Comparison of ENCODE assay signal across 18 cellular contexts in genomic region chr1:32056598-32056997, GRCh38. TPM values are rescaled to one million over a fixed set of nuclear protein-coding genes. Genes with fewer than 3 reads are reported as not detected.
DNase-seq lines count a peak whose midpoint lies in the region; ATAC-seq, FAIRE-seq and TF ChIP-seq lines count a peak whose summit lies in the region.
"Had no signal": no experiment of that assay in that cellular context is flagged by ENCODE, and none has a peak within 500 bp of the region (broad histone marks: within the 10 kb centered on the region; RNA-seq: fewer than 3 reads in every experiment).

No MANE protein-coding gene starts in this region.

- 100% methylated on average over 1 of the region's 1 CpG for WGBS in GM12878 (ENCODE audit: insufficient coverage, insufficient replicate concordance, low lambda C conversion rate, missing lambda C conversion rate)
- WGBS in upper lobe of left lung, 2 donors = 96 to 100% methylated on average over 1 of the region's 1 CpG
- WGBS in adrenal gland, 4 donors = 92 to 100% (median 97%) methylated on average over 1 of the region's 1 CpG

- SMC1A ChIA-PET in GM12878 (lab: Charles Lee; ENCODE audit: uncharacterized antibody, unreplicated experiment) = interaction anchor here (0.6 to 1.3 kb wide), 5 partner anchors 12 to 72 kb away, joined by 3 to 4 read pairs (median 3); no protein-coding TSS in a partner anchor

- DNase-seq in natural killer cell (no peak), GM12878 (ENCODE audit: low read depth, low spot score) (no peak), mucosa of gallbladder (ENCODE audit: low spot score) (no peak), upper lobe of left lung (no peak), adrenal gland (no peak)
- no peak for DNase-seq in natural killer cell treated with Interleukin-12 subunit alpha and Interleukin-12 subunit beta and Interleukin-15 and Interleukin-18, amount 100 ng/mL, for 72 hours (ENCODE audit: low spot score)
- no peak for DNase-seq in naive thymus-derived CD4-positive, alpha-beta T cell
- DNase-seq: ACHN, COR-L47, DMS 273 treated with DMSO at 0.1 percent for 48 hours, DND-41, H7, NCI-H345, NCI-H524 treated with DMSO at 0.1 percent for 48 hours, SHP77 had no signal

- H3K9me3 ChIP-seq in GM12878 (replicated peaks; ENCODE audit: control insufficient read depth, insufficient read depth, low read length) (no peaks in the 10 kb centered on the region), upper lobe of left lung (no peaks in the 10 kb centered on the region), adrenal gland (replicated peaks in 1 of 3) (no peaks in the 10 kb centered on the region)
- no peaks in the 10 kb centered on the region for H3K9me3 ChIP-seq in naive thymus-derived CD4-positive, alpha-beta T cell (ENCODE audit: control insufficient read depth in 2 of 3, low read length in 3 of 3)

- TF ChIP-seq EP300 in GM12878 (IDR thresholded peaks at IDR 0.05; ENCODE audit: borderline replicate concordance in 1 of 2, control insufficient read depth in 1 of 2, low read depth in 2 of 2, low read length in 2 of 2) = no peak
- no peak for TF ChIP-seq EP300 in upper lobe of left lung (IDR thresholded peaks at IDR 0.05)

- TF ChIP-seq CTCF in natural killer cell (IDR thresholded peaks at IDR 0.05) (no peak), GM12878 (IDR thresholded peaks at IDR 0.05 in 2 of 3, conservative IDR thresholded peaks at IDR 0.05 in 1 of 3; ENCODE audit: control insufficient read depth in 2 of 3, extremely low read depth in 1 of 3, insufficient read depth in 1 of 3, low read depth in 3 of 3, low read length in 3 of 3) (no peak), upper lobe of left lung (IDR thresholded peaks at IDR 0.05) (no peak), adrenal gland (IDR thresholded peaks at IDR 0.05) (no peak)

- peak overlapping the region; percentile 65 to 81 for H3K27ac Mint-ChIP-seq in natural killer cell
- H3K27ac Mint-ChIP-seq in natural killer cell treated with Interleukin-12 subunit alpha and Interleukin-12 subunit beta and Interleukin-15 and Interleukin-18, amount 100 ng/mL, for 72 hours = peak overlapping the region in 1 of 2 donors; percentile 61
- peak overlapping the region in 6 of 9 donors; percentile 28 to 68 (median 48) for H3K27ac Mint-ChIP-seq in naive thymus-derived CD4-positive, alpha-beta T cell

- no peak overlapping the region for H3K4me3 Mint-ChIP-seq in natural killer cell
- no peak overlapping the region for H3K4me3 Mint-ChIP-seq in natural killer cell treated with Interleukin-12 subunit alpha and Interleukin-12 subunit beta and Interleukin-15 and Interleukin-18, amount 100 ng/mL, for 72 hours
- H3K4me3 Mint-ChIP-seq in naive thymus-derived CD4-positive, alpha-beta T cell = no peak overlapping the region

- no peaks in the 10 kb centered on the region for H3K9me3 Mint-ChIP-seq in natural killer cell
- H3K9me3 Mint-ChIP-seq in natural killer cell treated with Interleukin-12 subunit alpha and Interleukin-12 subunit beta and Interleukin-15 and Interleukin-18, amount 100 ng/mL, for 72 hours = no peaks in the 10 kb centered on the region
- H3K9me3 Mint-ChIP-seq in naive thymus-derived CD4-positive, alpha-beta T cell = no peaks in the 10 kb centered on the region

- TF ChIP-seq RAD21 in GM12878 (IDR thresholded peaks at IDR 0.05; ENCODE audit: insufficient read depth, low read depth, low read length) = no peak

- intact Hi-C loops in natural killer cell (cut with micrococcal nuclease) (no loop called here), GM12878 (cut with micrococcal nuclease; ENCODE audit: unreplicated experiment) (no loop called here), adrenal gland (cut with DNase I) (no loop called here)
- intact Hi-C loops in naive thymus-derived CD4-positive, alpha-beta T cell (cut with micrococcal nuclease) = no loop called here

- CTCF ChIA-PET in GM12878 (lab: Yijun Ruan, JAX) = interaction anchor here (1.1 to 2.0 kb wide), 5 partner anchors 14 to 192 kb away, joined by 3 to 5 read pairs (median 3); no protein-coding TSS in a partner anchor
- CTCF ChIA-PET in naive thymus-derived CD4-positive, alpha-beta T cell (lab: Charles Lee) = interaction anchor here (0.8 kb wide), 1 partner anchor 8 kb away, joined by 3 read pairs; no protein-coding TSS in a partner anchor

- no peaks in the 10 kb centered on the region for H4K20me1 ChIP-seq in GM12878 (ENCODE audit: control insufficient read depth, insufficient read depth)

- BruUV-seq in GM12878 (replicated peaks; lab: Mats Ljungman, UMichigan) = TSS peak; percentile 11

- TF ChIP-seq POLR2A in GM12878 (IDR thresholded peaks at IDR 0.05; ENCODE audit: low read depth, low read length) (no peak), upper lobe of left lung (IDR thresholded peaks at IDR 0.05) (no peak), adrenal gland (IDR thresholded peaks at IDR 0.05) (no peak)

- peaks cover 0 to 8% of the 10 kb centered on the region in 2 donors for H3K4me1 Mint-ChIP-seq in natural killer cell
- peaks cover 0 to 7% of the 10 kb centered on the region in 2 donors for H3K4me1 Mint-ChIP-seq in natural killer cell treated with Interleukin-12 subunit alpha and Interleukin-12 subunit beta and Interleukin-15 and Interleukin-18, amount 100 ng/mL, for 72 hours (ENCODE audit: low read depth in 2 of 2)
- H3K4me1 Mint-ChIP-seq in naive thymus-derived CD4-positive, alpha-beta T cell = peaks cover 0 to 3% (median 0%) of the 10 kb centered on the region in 7 donors

- H3K79me2 ChIP-seq in GM12878 (ENCODE audit: control insufficient read depth, insufficient read depth, low read length) = no peaks in the 10 kb centered on the region

- RAD21 ChIA-PET in GM12878 (lab: Charles Lee; ENCODE audit: unreplicated experiment) = interaction anchor here (1.1 kb wide), 1 partner anchor 72 kb away, joined by 3 read pairs; no protein-coding TSS in a partner anchor

- H3K4me2 ChIP-seq in GM12878 (ENCODE audit: control insufficient read depth, insufficient read depth) = no peak overlapping the region
- H3K4me2 ChIP-seq: KMS-11 had no signal

- peaks cover 9% of the 10 kb centered on the region for H3K36me3 Mint-ChIP-seq in natural killer cell
- H3K36me3 Mint-ChIP-seq in natural killer cell treated with Interleukin-12 subunit alpha and Interleukin-12 subunit beta and Interleukin-15 and Interleukin-18, amount 100 ng/mL, for 72 hours = peaks cover 10% of the 10 kb centered on the region
- peaks cover 0 to 25% (median 11%) of the 10 kb centered on the region in 5 donors for H3K36me3 Mint-ChIP-seq in naive thymus-derived CD4-positive, alpha-beta T cell

- FAIRE-seq in GM12878 (lab: Jason Lieb, UNC) = no peak
- FAIRE-seq: G401.6 had no signal

- H3K27me3 Mint-ChIP-seq in natural killer cell (ENCODE audit: low read depth in 2 of 2) = no peaks in the 10 kb centered on the region
- H3K27me3 Mint-ChIP-seq in natural killer cell treated with Interleukin-12 subunit alpha and Interleukin-12 subunit beta and Interleukin-15 and Interleukin-18, amount 100 ng/mL, for 72 hours = no peaks in the 10 kb centered on the region
- no peaks in the 10 kb centered on the region for H3K27me3 Mint-ChIP-seq in naive thymus-derived CD4-positive, alpha-beta T cell

- H3K36me3 ChIP-seq in GM12878 (ENCODE audit: control insufficient read depth in 2 of 2, insufficient read depth in 2 of 2, low read length in 1 of 2) = peaks cover 26 to 32% of the 10 kb centered on the region in 2 experiments
- peaks cover 13 to 80% (median 14%) of the 10 kb centered on the region in 3 experiments for H3K36me3 ChIP-seq in naive thymus-derived CD4-positive, alpha-beta T cell (ENCODE audit: control insufficient read depth in 2 of 3, insufficient read depth in 3 of 3, low read length in 3 of 3)
- H3K36me3 ChIP-seq in upper lobe of left lung = peaks cover 3 to 98% (median 65%) of the 10 kb centered on the region in 4 donors
- H3K36me3 ChIP-seq in adrenal gland (replicated peaks in 1 of 2) = peaks cover 0 to 71% of the 10 kb centered on the region in 2 donors

- H3K4me1 ChIP-seq in GM12878 (ENCODE audit: control insufficient read depth, insufficient read depth, low read length) (no peaks in the 10 kb centered on the region), upper lobe of left lung (no peaks in the 10 kb centered on the region), adrenal gland (replicated peaks in 1 of 2) (no peaks in the 10 kb centered on the region)
- no peaks in the 10 kb centered on the region for H3K4me1 ChIP-seq in naive thymus-derived CD4-positive, alpha-beta T cell (ENCODE audit: control insufficient read depth in 2 of 2, insufficient read depth in 2 of 2, low read length in 2 of 2)

- POLR2A ChIA-PET in GM12878 (lab: Charles Lee) = interaction anchor here (0.8 to 1.9 kb wide), 4 partner anchors 9 to 40 kb away, joined by 4 to 5 read pairs (median 5); partner anchors contain the start of gene TMEM39B
- POLR2A ChIA-PET in naive thymus-derived CD4-positive, alpha-beta T cell (lab: Charles Lee) = interaction anchor here (0.6 to 1.2 kb wide), 5 partner anchors 10 to 146 kb away, joined by 3 to 4 read pairs (median 3); no protein-coding TSS in a partner anchor

- H3K27me3 ChIP-seq in GM12878 (replicated peaks in 1 of 2; ENCODE audit: control insufficient read depth in 2 of 2, insufficient read depth in 2 of 2, low read length in 1 of 2) (no peaks in the 10 kb centered on the region), upper lobe of left lung (no peaks in the 10 kb centered on the region), adrenal gland (no peaks in the 10 kb centered on the region)
- H3K27me3 ChIP-seq in naive thymus-derived CD4-positive, alpha-beta T cell (ENCODE audit: control insufficient read depth in 2 of 2, insufficient read depth in 2 of 2, low read length in 2 of 2) = no peaks in the 10 kb centered on the region

- H3K9ac ChIP-seq in GM12878 (ENCODE audit: control insufficient read depth, insufficient read depth, low read length) = no peak overlapping the region
- H3K9ac ChIP-seq: KMS-11 had no signal

- ATAC-seq in natural killer cell (no peak), GM12878 (no peak), upper lobe of left lung (ENCODE audit: low FRiP score in 2 of 2) (no peak)
- no peak for ATAC-seq in natural killer cell treated with Interleukin-12 subunit alpha and Interleukin-12 subunit beta and Interleukin-15 and Interleukin-18, amount 100 ng/mL, for 72 hours
- ATAC-seq in naive thymus-derived CD4-positive, alpha-beta T cell = no peak

- H3K27ac ChIP-seq in GM12878 (ENCODE audit: control insufficient read depth, insufficient read depth) (no peak overlapping the region), upper lobe of left lung (peak overlapping the region in 1 of 4 donors; percentile 10), adrenal gland (no peak overlapping the region)
- H3K27ac ChIP-seq in naive thymus-derived CD4-positive, alpha-beta T cell (ENCODE audit: low read depth, low read length) = no peak overlapping the region
- H3K27ac ChIP-seq: C4-2B, KMS-11 had no signal

- in situ Hi-C loops in GM12878 (cut with MboI) = no loop called here

- H3K4me3 ChIP-seq in GM12878 (no peak overlapping the region), upper lobe of left lung (no peak overlapping the region), adrenal gland (no peak overlapping the region)
- no peak overlapping the region for H3K4me3 ChIP-seq in naive thymus-derived CD4-positive, alpha-beta T cell (ENCODE audit: low read length)

- H2AFZ ChIP-seq in GM12878 (ENCODE audit: control insufficient read depth, low read depth, low read length) = no peak overlapping the region

RNA-seq across cellular contexts. Expression of gene TMEM39B, which starts 16.1 kb away (rescaled TPM):
- total RNA-seq in natural killer cell = 10 to 100 TPM; 13.3 to 17.1 (median 15.8) TPM
- total RNA-seq in natural killer cell treated with Interleukin-12 subunit alpha and Interleukin-12 subunit beta and Interleukin-15 and Interleukin-18, amount 100 ng/mL, for 72 hours = 10 to 100 TPM; 20.5 to 26.9 TPM
- 12.3 and 16.0 TPM in 2 replicates for total RNA-seq in GM12878 (2013; cell fraction: nucleolus; rRNA removed)
- 5.4 and 6.8 TPM in 2 replicates for total RNA-seq in GM12878 (2014; rRNA removed)
- total RNA-seq in GM12878 (2014; rRNA removed; fragmentation: Illumina TruSeq; extraction: Trizol) = 6.0 and 6.3 TPM in 2 replicates
- total RNA-seq in GM12878 (2021) = 24.3 TPM in 2 replicates
- 9.7 TPM for polyA plus RNA-seq in GM12878 (2011; ENCODE audit: low read depth)
- polyA plus RNA-seq in GM12878 (2011; rRNA removed) = 4.4 and 14.3 TPM in 2 replicates
- 31.1 and 32.2 TPM in 2 replicates for polyA plus RNA-seq in GM12878 (2011; cell fraction: cytosol; rRNA removed)
- 23.5 and 25.2 TPM in 2 replicates for polyA plus RNA-seq in GM12878 (2011; cell fraction: nucleus; rRNA removed)
- polyA plus RNA-seq in GM12878 (2012) = 17.9 and 21.4 TPM in 2 replicates
- polyA plus RNA-seq in GM12878 (2014; fragmentation: Illumina TruSeq; extraction: Trizol) = 5.7 and 11.7 TPM in 2 replicates
- polyA plus RNA-seq in GM12878 (2014; fragmentation: Nextera tagmentation; extraction: Ambion mirVana) = 1 to 10 TPM; 2.3 to 3.4 TPM
- polyA plus RNA-seq in GM12878 (2014; rRNA removed) = 13.0 and 18.9 TPM in 2 replicates
- 10 to 100 TPM; 25.1 to 27.2 TPM for polyA plus RNA-seq in GM12878 (2016; fragmentation: Nextera tagmentation; extraction: Ambion mirVana)
- 18.7 and 25.6 TPM in 2 replicates for polyA minus RNA-seq in GM12878 (2011; rRNA and poly(A)+ RNA removed)
- 8.3 and 13.0 TPM in 2 replicates for polyA minus RNA-seq in GM12878 (2011; cell fraction: cytosol; rRNA and poly(A)+ RNA removed)
- polyA minus RNA-seq in GM12878 (2011; cell fraction: nucleus; rRNA and poly(A)+ RNA removed) = 5.0 and 8.5 TPM in 2 replicates
- total RNA-seq in naive thymus-derived CD4-positive, alpha-beta T cell = 10 to 100 TPM; 11.4 to 35.9 (median 26.4) TPM
- polyA plus RNA-seq in naive thymus-derived CD4-positive, alpha-beta T cell = 1 to 10 TPM; 2.7 to 4.9 TPM
- 18.4 TPM for total RNA-seq in mucosa of gallbladder
- total RNA-seq in upper lobe of left lung = 10 to 100 TPM in 3 of 6 donors, 1 to 10 TPM in 3; 5.0 to 22.1 (median 10.2) TPM
- 10 to 100 TPM in 4 of 8 donors, 1 to 10 TPM in 4; 4.4 to 17.4 (median 11.8) TPM for total RNA-seq in adrenal gland
- 10 to 100 TPM in 2 of 3 donors, 1 to 10 TPM in 1; 9.2 to 15.1 (median 14.2) TPM for polyA plus RNA-seq in adrenal gland

RNA-seq across cellular contexts. Expression of gene KHDRBS1, which starts 42.9 kb away (rescaled TPM):
- 100 to 1,000 TPM; 107 to 112 (median 109) TPM for total RNA-seq in natural killer cell
- total RNA-seq in natural killer cell treated with Interleukin-12 subunit alpha and Interleukin-12 subunit beta and Interleukin-15 and Interleukin-18, amount 100 ng/mL, for 72 hours = 100 to 1,000 TPM; 156 TPM
- total RNA-seq in GM12878 (2013; cell fraction: nucleolus; rRNA removed) = 64.4 and 68.6 TPM in 2 replicates
- 70.5 and 82.1 TPM in 2 replicates for total RNA-seq in GM12878 (2014; rRNA removed)
- total RNA-seq in GM12878 (2014; rRNA removed; fragmentation: Illumina TruSeq; extraction: Trizol) = 94.4 and 96.7 TPM in 2 replicates
- total RNA-seq in GM12878 (2021) = 197 and 204 TPM in 2 replicates
- polyA plus RNA-seq in GM12878 (2011; ENCODE audit: low read depth) = 86.5 TPM
- polyA plus RNA-seq in GM12878 (2011; rRNA removed) = 55.8 and 75.1 TPM in 2 replicates
- polyA plus RNA-seq in GM12878 (2011; cell fraction: cytosol; rRNA removed) = 45.5 and 56.2 TPM in 2 replicates
- polyA plus RNA-seq in GM12878 (2011; cell fraction: nucleus; rRNA removed) = 47.1 and 71.8 TPM in 2 replicates
- polyA plus RNA-seq in GM12878 (2012) = 125 and 131 TPM in 2 replicates
- 163 and 170 TPM in 2 replicates for polyA plus RNA-seq in GM12878 (2014; fragmentation: Illumina TruSeq; extraction: Trizol)
- 10 to 100 TPM; 42.5 to 97.6 TPM for polyA plus RNA-seq in GM12878 (2014; fragmentation: Nextera tagmentation; extraction: Ambion mirVana)
- 90.0 and 97.9 TPM in 2 replicates for polyA plus RNA-seq in GM12878 (2014; rRNA removed)
- polyA plus RNA-seq in GM12878 (2016; fragmentation: Nextera tagmentation; extraction: Ambion mirVana) = 100 to 1,000 TPM; 142 to 157 TPM
- 29.4 and 34.5 TPM in 2 replicates for polyA minus RNA-seq in GM12878 (2011; rRNA and poly(A)+ RNA removed)
- 36.6 and 38.2 TPM in 2 replicates for polyA minus RNA-seq in GM12878 (2011; cell fraction: cytosol; rRNA and poly(A)+ RNA removed)
- 16.7 and 34.1 TPM in 2 replicates for polyA minus RNA-seq in GM12878 (2011; cell fraction: nucleus; rRNA and poly(A)+ RNA removed)
- 100 to 1,000 TPM in 3 of 5 experiments, 10 to 100 TPM in 2; 89.2 to 162 (median 125) TPM for total RNA-seq in naive thymus-derived CD4-positive, alpha-beta T cell
- polyA plus RNA-seq in naive thymus-derived CD4-positive, alpha-beta T cell = 100 to 1,000 TPM; 108 to 116 TPM
- total RNA-seq in mucosa of gallbladder = 99.4 TPM
- total RNA-seq in upper lobe of left lung = 100 to 1,000 TPM in 1 of 6 donors, 10 to 100 TPM in 5; 52.4 to 101 (median 91.9) TPM
- 100 to 1,000 TPM in 1 of 8 donors, 10 to 100 TPM in 7; 59.7 to 108 (median 77.8) TPM for total RNA-seq in adrenal gland
- 10 to 100 TPM; 37.3 to 88.2 (median 43.7) TPM for polyA plus RNA-seq in adrenal gland

RNA-seq across cellular contexts. Expression of gene KPNA6, which starts 51.3 kb away (rescaled TPM):
- total RNA-seq in natural killer cell (10 to 100 TPM; 48.6 to 59.0 (median 52.8) TPM), GM12878 (2014; rRNA removed) (25.8 and 31.1 TPM in 2 replicates), GM12878 (2014; rRNA removed; fragmentation: Illumina TruSeq; extraction: Trizol) (34.5 and 34.9 TPM in 2 replicates), GM12878 (2021) (51.1 and 55.6 TPM in 2 replicates), mucosa of gallbladder (65.2 TPM), upper lobe of left lung (10 to 100 TPM; 16.8 to 53.8 (median 42.0) TPM), adrenal gland (10 to 100 TPM; 44.0 to 86.6 (median 73.0) TPM)
- total RNA-seq in natural killer cell treated with Interleukin-12 subunit alpha and Interleukin-12 subunit beta and Interleukin-15 and Interleukin-18, amount 100 ng/mL, for 72 hours = 10 to 100 TPM; 80.9 to 88.9 TPM
- 27.3 and 28.9 TPM in 2 replicates for total RNA-seq in GM12878 (2013; cell fraction: nucleolus; rRNA removed)
- polyA plus RNA-seq in GM12878 (2011; ENCODE audit: low read depth) = 10.6 TPM
- polyA plus RNA-seq in GM12878 (2011; rRNA removed) (25.1 and 28.9 TPM in 2 replicates), GM12878 (2014; fragmentation: Illumina TruSeq; extraction: Trizol) (24.6 and 25.5 TPM in 2 replicates), GM12878 (2014; fragmentation: Nextera tagmentation; extraction: Ambion mirVana) (10 to 100 TPM; 11.1 to 25.5 TPM), GM12878 (2014; rRNA removed) (23.1 and 26.0 TPM in 2 replicates), GM12878 (2016; fragmentation: Nextera tagmentation; extraction: Ambion mirVana) (10 to 100 TPM; 28.5 to 35.2 TPM), adrenal gland (10 to 100 TPM in 1 of 3 donors, 1 to 10 TPM in 2; 9.3 to 31.2 (median 9.5) TPM)
- polyA plus RNA-seq in GM12878 (2011; cell fraction: cytosol; rRNA removed) = 18.9 and 21.8 TPM in 2 replicates
- 7.5 and 11.6 TPM in 2 replicates for polyA plus RNA-seq in GM12878 (2011; cell fraction: nucleus; rRNA removed)
- polyA plus RNA-seq in GM12878 (2012) = 12.7 and 13.4 TPM in 2 replicates
- 29.7 and 34.2 TPM in 2 replicates for polyA minus RNA-seq in GM12878 (2011; rRNA and poly(A)+ RNA removed)
- polyA minus RNA-seq in GM12878 (2011; cell fraction: cytosol; rRNA and poly(A)+ RNA removed) = 14.3 and 16.5 TPM in 2 replicates
- polyA minus RNA-seq in GM12878 (2011; cell fraction: nucleus; rRNA and poly(A)+ RNA removed) = 5.2 and 6.4 TPM in 2 replicates
- 10 to 100 TPM; 47.4 to 63.7 (median 51.6) TPM for total RNA-seq in naive thymus-derived CD4-positive, alpha-beta T cell
- 10 to 100 TPM; 19.5 to 26.8 TPM for polyA plus RNA-seq in naive thymus-derived CD4-positive, alpha-beta T cell
